17 cellular contexts compared by ENCODE assay signal in genomic region chr12:27319394-27319793, GRCh38. TPM values are rescaled to one million over a fixed set of nuclear protein-coding genes. Genes with fewer than 3 reads are reported as not detected.
DNase-seq lines count a peak whose midpoint lies in the region; ATAC-seq, FAIRE-seq and TF ChIP-seq lines count a peak whose summit lies in the region.
"Had no signal": no experiment of that assay in that cellular context is flagged by ENCODE, and none has a peak within 500 bp of the region (broad histone marks: within the 10 kb centered on the region; RNA-seq: fewer than 3 reads in every experiment).

No MANE protein-coding gene starts in this region.

- H2BK20ac ChIP-seq in IMR-90 (ENCODE audit: low read depth, low read length) = no peak overlapping the region

- H3K4me1 ChIP-seq in IMR-90 (ENCODE audit: control insufficient read depth, insufficient read depth, low read length) = peaks cover 7% of the 10 kb centered on the region
- peaks cover 8% of the 10 kb centered on the region for H3K4me1 ChIP-seq in keratinocyte (ENCODE audit: control insufficient read depth, extremely low read depth, insufficient read depth, low read length)
- no peaks in the 10 kb centered on the region for H3K4me1 ChIP-seq in kidney (ENCODE audit: control insufficient read depth in 1 of 2, insufficient read depth in 1 of 2, low read depth in 1 of 2, low read length in 2 of 2)
- H3K4me1 ChIP-seq: lower lobe of right lung, upper lobe of right lung had no signal

- H3K36me3 ChIP-seq in IMR-90 (ENCODE audit: control insufficient read depth, insufficient read depth, low read length) = peaks cover 7% of the 10 kb centered on the region
- peaks cover 6% of the 10 kb centered on the region in 2 experiments for H3K36me3 ChIP-seq in keratinocyte (ENCODE audit: control insufficient read depth in 2 of 2, extremely low read depth in 1 of 2, insufficient read depth in 2 of 2, low read length in 2 of 2)
- peaks cover 12 to 38% of the 10 kb centered on the region in 2 donors for H3K36me3 ChIP-seq in kidney (ENCODE audit: control insufficient read depth in 1 of 2, insufficient read depth in 2 of 2, low read length in 2 of 2)

- DNase-seq in AG09309 (ENCODE audit: low read depth) (peak; percentile 21), IMR-90 (peak; percentile 89), cardiac fibroblast (ENCODE audit: low read depth in 2 of 2) (peak; percentile 49 to 63), keratinocyte (ENCODE audit: low read depth, low spot score) (no peak), GM20000 (ENCODE audit: low spot score) (no peak), kidney (no peak), HuH-7 (ENCODE audit: low spot score) (no peak), NCI-H2227 treated with DMSO at 0.1 percent for 48 hours (lab: John Stamatoyannopoulos, UW) (no peak)
- DNase-seq: activated naive CD8-positive, alpha-beta T cell treated with anti-CD3 and anti-CD28 coated beads for 36 hours; AML-193; lower lobe of right lung; NCI-H1436 treated with DMSO at 0.1 percent for 48 hours; NCI-H526 treated with DMSO at 0.1 percent for 48 hours; nucleus accumbens; SHP77; upper lobe of right lung had no signal

- H2AK5ac ChIP-seq in IMR-90 (ENCODE audit: low read depth, low read length) = no peak overlapping the region

- H4K20me1 ChIP-seq in IMR-90 (ENCODE audit: insufficient read depth, low read length) (peaks cover 5% of the 10 kb centered on the region; the same call in 1 of the 2 replicates), keratinocyte (ENCODE audit: control insufficient read depth, extremely low read depth, insufficient read depth, low read length) (no peaks in the 10 kb centered on the region)

- no TSS peak for BruUV-seq in IMR-90 (replicated peaks; lab: Mats Ljungman, UMichigan)

- intact Hi-C loops in IMR-90 (cut with micrococcal nuclease) = loop anchor here (2.0 to 5.0 kb wide), 2 partner anchors 63 to 383 kb away; no protein-coding TSS in a partner anchor
- intact Hi-C loops in kidney (cut with DNase I) = no loop called here

- no peak overlapping the region for H2BK120ac ChIP-seq in IMR-90 (ENCODE audit: low read depth, low read length)

- in situ Hi-C loops in IMR-90 (cut with MboI; ENCODE audit: low sequenced_read_pairs) = no loop called here

- no peak overlapping the region for H3K4me2 ChIP-seq in IMR-90 (ENCODE audit: low read depth, low read length)
- H3K4me2 ChIP-seq in keratinocyte (ENCODE audit: control insufficient read depth, extremely low read depth, insufficient read depth, low read depth, low read length) = no peak overlapping the region

- WGBS in IMR-90 (ENCODE audit: extremely low coverage in 2 of 2, insufficient read length in 1 of 2), 2 experiments = no CpG with 5 or more reads among the region's 1 CpG

- H2AFZ ChIP-seq in IMR-90 (replicated peaks; ENCODE audit: low read length, poor library complexity) = no peak overlapping the region
- no peak overlapping the region for H2AFZ ChIP-seq in keratinocyte (ENCODE audit: control insufficient read depth, low read length)

- no peak overlapping the region for H2BK15ac ChIP-seq in IMR-90 (ENCODE audit: low read depth, low read length)

- H3K4ac ChIP-seq in IMR-90 (ENCODE audit: low read depth, low read length) = no peak overlapping the region

- H3K4me3 ChIP-seq in AG09309 (ENCODE audit: control insufficient read depth, low read depth, low read length) = no peak overlapping the region
- no peak overlapping the region for H3K4me3 ChIP-seq in IMR-90 (ENCODE audit: insufficient read depth, low read depth, low read length)
- H3K4me3 ChIP-seq in cardiac fibroblast (replicated peaks in 1 of 2; ENCODE audit: low read depth in 2 of 2, low read length in 2 of 2) = no peak overlapping the region
- no peak overlapping the region for H3K4me3 ChIP-seq in keratinocyte (ENCODE audit: control insufficient read depth in 2 of 3, extremely low read depth in 1 of 3, insufficient read depth in 2 of 3, low read depth in 1 of 3, low read length in 3 of 3)
- H3K4me3 ChIP-seq in kidney (ENCODE audit: low read length in 2 of 2) = no peak overlapping the region
- H3K4me3 ChIP-seq: lower lobe of right lung, upper lobe of right lung had no signal

- no peak overlapping the region for H4K5ac ChIP-seq in IMR-90 (ENCODE audit: low read depth, low read length)

- no peak overlapping the region for H4K91ac ChIP-seq in IMR-90 (ENCODE audit: insufficient read depth, low read depth, low read length)

- ATAC-seq in IMR-90 (ENCODE audit: low read depth) = peak; percentile 80
- ATAC-seq: lower lobe of right lung, upper lobe of right lung had no signal

- no peak overlapping the region for H3K56ac ChIP-seq in IMR-90 (ENCODE audit: extremely low read depth, insufficient read depth, low read length)

- FAIRE-seq in keratinocyte (lab: Jason Lieb, UNC) = peak; percentile 79
- no peak for FAIRE-seq in kidney (lab: Jason Lieb, UNC)
- FAIRE-seq: TTC549 had no signal

- H3K9me3 ChIP-seq in IMR-90 (ENCODE audit: control insufficient read depth, insufficient read depth, low read length) (no peaks in the 10 kb centered on the region), keratinocyte (ENCODE audit: control insufficient read depth, low read depth, low read length) (no peaks in the 10 kb centered on the region), kidney (ENCODE audit: control insufficient read depth in 1 of 2, low read length in 2 of 2) (no peaks in the 10 kb centered on the region)
- H3K9me3 ChIP-seq: lower lobe of right lung, upper lobe of right lung had no signal

- peak overlapping the region; percentile 61 for H2BK5ac ChIP-seq in IMR-90 (ENCODE audit: low read depth, low read length, poor library complexity, severe bottlenecking)

- no peak overlapping the region for H3K18ac ChIP-seq in IMR-90 (ENCODE audit: low read depth, low read length)

- H3K27ac ChIP-seq in IMR-90 (ENCODE audit: insufficient read depth, low read length) (no peak overlapping the region), keratinocyte (ENCODE audit: control insufficient read depth, insufficient read depth, low read length) (no peak overlapping the region), kidney (ENCODE audit: low read depth in 2 of 2, low read length in 2 of 2) (no peak overlapping the region)
- H3K27ac ChIP-seq: lower lobe of right lung, upper lobe of right lung had no signal

- H3K9me1 ChIP-seq in IMR-90 (ENCODE audit: insufficient read depth, low read length) (peaks cover 5% of the 10 kb centered on the region), keratinocyte (ENCODE audit: control insufficient read depth, extremely low read depth, insufficient read depth, low read length) (no peaks in the 10 kb centered on the region)

- dilution Hi-C loops in IMR-90 (cut with HindIII; ENCODE audit: low sequenced_read_pairs, unreplicated experiment) = no loop called here
- dilution Hi-C loops in keratinocyte (cut with MboI; ENCODE audit: extremely low pct_ligation_motif_present, low sequenced_read_pairs) = no loop called here

- H4K8ac ChIP-seq in IMR-90 (ENCODE audit: low read depth in 2 of 2, low read length in 2 of 2) = no peak overlapping the region

- no peak overlapping the region for H3K23ac ChIP-seq in IMR-90 (ENCODE audit: low read depth, low read length)

- TF ChIP-seq CTCF in AG09309 (IDR thresholded peaks at IDR 0.05; ENCODE audit: control insufficient read depth, insufficient read depth, low read depth, low read length, missing control alignments) = no peak
- TF ChIP-seq CTCF in IMR-90 (conservative IDR thresholded peaks at IDR 0.05; ENCODE audit: low read depth, low read length) = no peak
- TF ChIP-seq CTCF in cardiac fibroblast (IDR thresholded peaks at IDR 0.05; ENCODE audit: low read depth, low read length) = no peak
- TF ChIP-seq CTCF in keratinocyte (optimal IDR thresholded peaks at IDR 0.05 in 1 of 3, IDR thresholded peaks at IDR 0.05 in 1 of 3, conservative IDR thresholded peaks at IDR 0.05 in 1 of 3; ENCODE audit: extremely low read depth in 1 of 3, insufficient read depth in 2 of 3, low read length in 3 of 3) = no peak
- no peak for TF ChIP-seq CTCF in GM20000 (IDR thresholded peaks at IDR 0.05; ENCODE audit: extremely low read depth, missing control alignments)
- TF ChIP-seq CTCF in kidney (IDR thresholded peaks at IDR 0.05; ENCODE audit: borderline replicate concordance, extremely low read depth, insufficient read depth) = no peak

- CTCF ChIA-PET in IMR-90 (lab: Yijun Ruan, JAX) = interaction anchor here (0.6 to 1.4 kb wide), 2 partner anchors 13 to 85 kb away, joined by 4 to 5 read pairs; no protein-coding TSS in a partner anchor

- no peak; the same call in 1 of the 2 replicates for TF ChIP-seq RAD21 in IMR-90 (IDR thresholded peaks at IDR 0.05; ENCODE audit: low read length)

- POLR2A ChIA-PET in IMR-90 (lab: Charles Lee; ENCODE audit: unreplicated experiment) = interaction anchor here (0.5 kb wide), 1 partner anchor 13 kb away, joined by 4 read pairs; no protein-coding TSS in a partner anchor

- H3K14ac ChIP-seq in IMR-90 (replicated peaks; ENCODE audit: low read depth, low read length) = no peak overlapping the region

- H3K79me2 ChIP-seq in keratinocyte (ENCODE audit: control insufficient read depth, insufficient read depth, low read length) = no peaks in the 10 kb centered on the region

- H2AK9ac ChIP-seq in IMR-90 (replicated peaks; ENCODE audit: low read depth, low read length, poor library complexity) = no peak overlapping the region

- H3K27me3 ChIP-seq in IMR-90 (ENCODE audit: control insufficient read depth, insufficient read depth, low read length) (no peaks in the 10 kb centered on the region), keratinocyte (ENCODE audit: control insufficient read depth, extremely low read depth, insufficient read depth, low read length) (no peaks in the 10 kb centered on the region)
- H3K27me3 ChIP-seq: upper lobe of right lung had no signal

- no peak for TF ChIP-seq POLR2A in IMR-90 (IDR thresholded peaks at IDR 0.05; ENCODE audit: low read depth, low read length)

- H3K79me1 ChIP-seq in IMR-90 (ENCODE audit: low read depth in 1 of 2, low read length in 2 of 2) = peaks cover 0 to 5% of the 10 kb centered on the region in 2 experiments; a peak in 1 of 4 replicates

- H3K9ac ChIP-seq in IMR-90 (ENCODE audit: low read depth, low read length) (no peak overlapping the region), keratinocyte (ENCODE audit: control insufficient read depth, extremely low read depth, insufficient read depth, low read length) (no peak overlapping the region), kidney (ENCODE audit: low read length in 2 of 2) (no peak overlapping the region)

RNA-seq across cellular contexts. Expression of gene BMAL2, which starts 13.2 kb away (rescaled TPM):
- total RNA-seq in IMR-90 (2012; rRNA removed) (55.3 and 57.0 TPM in 2 replicates), kidney (12.8 TPM)
- polyA plus RNA-seq in IMR-90 (2012; rRNA removed) (8.7 and 11.0 TPM in 2 replicates), keratinocyte (12.5 to 33.6 TPM (median 28.1 TPM) in 3 replicates), kidney (ENCODE audit: insufficient read depth, low read depth, low replicate concordance) (0.47 TPM)
- 2.4 and 3.4 TPM in 2 replicates for polyA plus RNA-seq in IMR-90 (2012; cell fraction: cytosol; rRNA removed)
- polyA plus RNA-seq in IMR-90 (2012; cell fraction: nucleus; rRNA removed; ENCODE audit: low replicate concordance) = 1.5 and 5.3 TPM in 2 replicates
- 17.1 TPM for polyA plus RNA-seq in keratinocyte (2011; ENCODE audit: low read depth)
- polyA plus RNA-seq in keratinocyte (2011; cell fraction: cytosol; rRNA removed) = 12.6 and 27.3 TPM in 2 replicates
- polyA plus RNA-seq in keratinocyte (2011; cell fraction: nucleus; rRNA removed) = 5.8 and 7.8 TPM in 2 replicates
- 12.8 and 34.0 TPM in 2 replicates for polyA plus RNA-seq in keratinocyte (2012; ENCODE audit: low replicate concordance)
- 9.7 to 50.9 TPM (median 15.1 TPM) in 3 replicates for polyA minus RNA-seq in keratinocyte
- 32.8 TPM for polyA minus RNA-seq in keratinocyte (2011; cell fraction: cytosol; rRNA and poly(A)+ RNA removed)
- polyA minus RNA-seq in keratinocyte (2011; cell fraction: nucleus; rRNA and poly(A)+ RNA removed) = 7.7 and 14.3 TPM in 2 replicates

Comparison
In these comparisons a context has a peak if more than half of its experiments do, and no peak if none do; other contexts are left out.
1. DNase-seq: peak in AG09309 (single experiment), IMR-90 (single experiment) and cardiac fibroblast (2 of 2); none in keratinocyte (single experiment), GM20000 (single experiment), kidney (single experiment), HuH-7 (single experiment) and NCI-H2227 treated with DMSO at 0.1 percent for 48 hours (single experiment).